18 cellular contexts compared by ENCODE assay signal in the genomic region with DNA sequence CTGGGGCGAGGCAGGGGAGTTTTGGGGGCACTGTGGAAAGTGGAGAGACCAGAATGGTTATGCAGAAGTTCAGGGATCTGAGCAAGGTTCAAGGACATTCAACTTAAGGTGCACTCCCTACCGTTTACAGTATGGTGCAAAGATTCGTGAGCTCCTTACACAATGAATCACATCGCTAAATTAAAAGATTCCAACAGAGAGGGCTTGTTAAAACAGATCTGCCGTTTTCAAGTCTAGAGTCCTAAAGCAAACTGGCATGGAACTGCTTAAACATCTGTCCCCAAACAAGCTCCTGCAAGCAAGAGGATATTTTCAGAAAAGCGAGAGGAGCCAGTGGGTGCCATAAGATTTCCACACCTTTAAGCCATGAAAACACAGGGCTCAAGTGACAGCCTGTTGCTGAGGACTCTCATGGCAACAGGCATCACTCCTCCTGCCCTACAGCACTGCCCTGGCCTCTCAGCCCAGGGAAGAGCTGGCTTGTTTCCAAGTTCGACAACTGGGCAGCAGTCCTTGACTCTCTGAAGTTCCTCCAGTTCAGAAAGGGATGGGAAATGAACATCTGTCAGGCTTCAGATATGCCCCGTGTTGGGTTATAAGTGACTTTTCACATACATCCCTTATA. TPM values are rescaled to one million over a fixed set of nuclear protein-coding genes. Genes with fewer than 3 reads are reported as not detected.
DNase-seq lines count a peak whose midpoint lies in the region; ATAC-seq and TF ChIP-seq lines count a peak whose summit lies in the region.
"Had no signal": no experiment of that assay in that cellular context is flagged by ENCODE, and none has a peak within 500 bp of the region (broad histone marks: within the 10 kb centered on the region; RNA-seq: fewer than 3 reads in every experiment).

No MANE protein-coding gene starts in this region.

- H3K4me1 ChIP-seq in breast epithelium (no peaks in the 10 kb centered on the region), gastrocnemius medialis (peaks cover 4 to 18% of the 10 kb centered on the region in 2 donors), left ventricle myocardium inferior (no peaks in the 10 kb centered on the region)
- H3K4me1 ChIP-seq: ascending aorta had no signal

- no peaks in the 10 kb centered on the region for H3K4me1 Mint-ChIP-seq in activated naive CD8-positive, alpha-beta T cell treated with anti-CD3 and anti-CD28 coated beads, Interleukin-2, amount 50 U/mL, for 24 hours

- intact Hi-C loops in breast epithelium (cut with DNase I; ENCODE audit: low total_unique reads) (no loop called here), gastrocnemius medialis (cut with DNase I; ENCODE audit: low total_unique reads) (no loop called here), left ventricle myocardium inferior (cut with micrococcal nuclease) (no loop called here)

- no peaks in the 10 kb centered on the region for H3K27me3 Mint-ChIP-seq in activated naive CD8-positive, alpha-beta T cell treated with anti-CD3 and anti-CD28 coated beads, Interleukin-2, amount 50 U/mL, for 24 hours

- peak; percentile 16 for DNase-seq in NCI-H82 (lab: John Stamatoyannopoulos, UW)
- no peak for DNase-seq in NCI-H82 treated with DMSO at 0.1 percent for 48 hours (lab: John Stamatoyannopoulos, UW; ENCODE audit: unreplicated experiment)
- peak; percentile 10 for DNase-seq in NCI-H2171 (lab: John Stamatoyannopoulos, UW)
- DNase-seq in breast epithelium (ENCODE audit: low spot score in 2 of 2): peak in 1 of 2 donors; percentile 58
- peak; percentile 31 to 77 for DNase-seq in gastrocnemius medialis
- DNase-seq in activated naive CD8-positive, alpha-beta T cell treated with anti-CD3 and anti-CD28 coated beads, Interleukin-2, amount 50 U/mL, for 24 hours: no peak
- DNase-seq in activated CD4-positive, alpha-beta T cell treated with anti-CD3 and anti-CD28 coated beads, Interleukin-2, amount 50 U/mL, for 48 hours: no peak
- no peak for DNase-seq in left ventricle myocardium inferior
- DNase-seq: activated naive CD4-positive, alpha-beta T cell treated with anti-CD3 and anti-CD28 coated beads for 36 hours; DMS153; NCI-H1694 treated with DMSO at 0.1 percent for 48 hours; stimulated activated naive CD4-positive, alpha-beta T cell treated with Interleukin-2 at 50 U/mL for 16 hours; trophoblast cell had no signal

- no peaks in the 10 kb centered on the region for H3K27me3 ChIP-seq in breast epithelium
- H3K27me3 ChIP-seq in gastrocnemius medialis: no peaks in the 10 kb centered on the region
- peaks cover 7% of the 10 kb centered on the region for H3K27me3 ChIP-seq in left ventricle myocardium inferior (ENCODE audit: low read depth)
- H3K27me3 ChIP-seq: ascending aorta had no signal

- no peak overlapping the region for H3K4me3 Mint-ChIP-seq in activated naive CD8-positive, alpha-beta T cell treated with anti-CD3 and anti-CD28 coated beads, Interleukin-2, amount 50 U/mL, for 24 hours
- H3K4me3 Mint-ChIP-seq: activated naive CD4-positive, alpha-beta T cell treated with anti-CD3 and anti-CD28 coated beads for 36 hours had no signal

- in situ Hi-C loops in gastrocnemius medialis (cut with MboI; ENCODE audit: low sequenced_read_pairs in 4 of 4): no loop called here

- no peak overlapping the region for H3K27ac Mint-ChIP-seq in activated naive CD8-positive, alpha-beta T cell treated with anti-CD3 and anti-CD28 coated beads, Interleukin-2, amount 50 U/mL, for 24 hours
- H3K27ac Mint-ChIP-seq: activated naive CD4-positive, alpha-beta T cell treated with anti-CD3 and anti-CD28 coated beads for 36 hours had no signal

- no peaks in the 10 kb centered on the region for H3K9me3 Mint-ChIP-seq in activated naive CD8-positive, alpha-beta T cell treated with anti-CD3 and anti-CD28 coated beads, Interleukin-2, amount 50 U/mL, for 24 hours
- H3K9me3 Mint-ChIP-seq: activated naive CD4-positive, alpha-beta T cell treated with anti-CD3 and anti-CD28 coated beads for 36 hours had no signal

- H3K27ac ChIP-seq in breast epithelium (peak overlapping the region; percentile 40 to 63), gastrocnemius medialis (peak overlapping the region; percentile 64 to 77 (median 70)), left ventricle myocardium inferior (replicated peaks) (no peak overlapping the region)
- H3K27ac ChIP-seq: ascending aorta, C4-2B had no signal

- TF ChIP-seq POLR2A in breast epithelium (IDR thresholded peaks at IDR 0.05) (no peak), gastrocnemius medialis (IDR thresholded peaks at IDR 0.05) (no peak)

- no peaks in the 10 kb centered on the region for H3K36me3 Mint-ChIP-seq in activated naive CD8-positive, alpha-beta T cell treated with anti-CD3 and anti-CD28 coated beads, Interleukin-2, amount 50 U/mL, for 24 hours (ENCODE audit: low read depth)

- H3K36me3 ChIP-seq in breast epithelium: no peaks in the 10 kb centered on the region
- H3K36me3 ChIP-seq in gastrocnemius medialis: no peaks in the 10 kb centered on the region
- no peaks in the 10 kb centered on the region for H3K36me3 ChIP-seq in left ventricle myocardium inferior
- H3K36me3 ChIP-seq: ascending aorta had no signal

- peaks cover 0 to 6% of the 10 kb centered on the region in 2 donors for H3K9me3 ChIP-seq in breast epithelium
- no peaks in the 10 kb centered on the region for H3K9me3 ChIP-seq in gastrocnemius medialis
- H3K9me3 ChIP-seq in left ventricle myocardium inferior (replicated peaks): peaks cover 6% of the 10 kb centered on the region

- TF ChIP-seq CTCF in breast epithelium (IDR thresholded peaks at IDR 0.05): no peak
- no peak for TF ChIP-seq CTCF in gastrocnemius medialis (IDR thresholded peaks at IDR 0.05 in 4 of 5, conservative IDR thresholded peaks at IDR 0.05 in 1 of 5)
- TF ChIP-seq CTCF in left ventricle myocardium inferior (IDR thresholded peaks at IDR 0.05; ENCODE audit: borderline replicate concordance): no peak

- H3K4me3 ChIP-seq in breast epithelium (peak overlapping the region in 1 of 3 donors; percentile 9), gastrocnemius medialis (peak overlapping the region in 1 of 4 donors; percentile 7), left ventricle myocardium inferior (no peak overlapping the region)
- H3K4me3 ChIP-seq: ascending aorta had no signal

- ATAC-seq in gastrocnemius medialis: peak; percentile 88 to 94
- ATAC-seq in activated naive CD8-positive, alpha-beta T cell treated with anti-CD3 and anti-CD28 coated beads, Interleukin-2, amount 50 U/mL, for 24 hours: no peak
- ATAC-seq: sciatic nerve had no signal

RNA-seq across cellular contexts. Expression of a gene that starts 10.0 kb away (rescaled TPM):
- total RNA-seq in breast epithelium (under 1 TPM in 2 of 3 donors, not detected in 1; 0.33 to 0.59 TPM), gastrocnemius medialis (under 1 TPM in 3 of 4 donors, not detected in 1; 0.11 to 0.53 (median 0.49) TPM), left ventricle myocardium inferior (not detected)
- total RNA-seq: activated naive CD4-positive, alpha-beta T cell treated with anti-CD3 and anti-CD28 coated beads for 36 hours; ascending aorta; osteoblast; sciatic nerve; T-helper 1 cell treated with Interleukin-12 subunit alpha and Interleukin-12 subunit beta and Interleukin-4 antibody, amounts not matched to agents 30 ng/mL and 1 ng/mL, for 36 hours had no signal

RNA-seq across cellular contexts. Expression of a gene that starts 39.2 kb away (rescaled TPM):
- total RNA-seq in breast epithelium (10 to 100 TPM; 28.0 to 41.3 (median 28.2) TPM), gastrocnemius medialis (10 to 100 TPM in 2 of 4 donors, 1 to 10 TPM in 2; 5.8 to 12.3 (median 8.2) TPM), left ventricle myocardium inferior (14.5 TPM)

RNA-seq across cellular contexts. Expression of a gene that starts 39.4 kb away (rescaled TPM):
- under 1 TPM; 0.33 to 0.96 (median 0.59) TPM for total RNA-seq in breast epithelium
- total RNA-seq in gastrocnemius medialis: under 1 TPM in 3 of 4 donors, not detected in 1; 0.25 to 0.49 (median 0.33) TPM
- 0.38 TPM for total RNA-seq in left ventricle myocardium inferior
- total RNA-seq: ascending aorta had no signal

Comparison
In these comparisons a context has a peak if more than half of its experiments do, and no peak if none do; other contexts are left out.
1. DNase-seq: peak in NCI-H82 (single experiment), NCI-H2171 (single experiment) and gastrocnemius medialis (2 of 2); none in NCI-H82 treated with DMSO at 0.1 percent for 48 hours (single experiment), activated naive CD8-positive, alpha-beta T cell treated with anti-CD3 and anti-CD28 coated beads, Interleukin-2, amount 50 U/mL, for 24 hours (single experiment), activated CD4-positive, alpha-beta T cell treated with anti-CD3 and anti-CD28 coated beads, Interleukin-2, amount 50 U/mL, for 48 hours (0 of 2) and left ventricle myocardium inferior (single experiment).